In the genomic region with DNA sequence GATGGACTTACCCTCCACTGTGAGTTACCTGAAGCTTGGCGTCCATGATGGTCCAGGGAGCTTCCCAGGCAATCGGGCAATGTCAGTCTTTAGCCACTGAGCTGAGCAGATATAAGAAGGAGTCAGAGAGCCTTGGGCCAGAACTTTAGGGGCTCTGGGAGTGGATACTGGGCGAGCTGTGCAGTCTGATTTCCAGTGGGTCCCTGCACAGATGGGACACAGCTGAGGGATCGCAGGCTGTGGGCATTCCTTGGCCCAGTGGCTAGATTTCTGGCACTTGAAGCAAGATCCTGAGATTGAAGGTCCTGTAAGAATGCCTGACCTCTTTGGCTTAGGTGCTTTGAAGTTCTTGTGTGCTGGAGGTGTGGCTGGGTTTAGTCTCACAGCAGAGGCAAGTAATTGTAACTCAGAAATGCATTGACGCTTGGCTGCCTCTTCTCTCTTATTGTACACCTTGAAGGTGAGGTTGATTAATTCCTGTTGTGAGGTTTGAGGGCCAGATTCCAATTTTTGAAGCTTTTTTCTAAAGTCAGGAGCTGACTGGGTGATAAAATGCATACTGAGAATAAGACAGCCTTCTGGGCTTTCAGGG, we compare ENCODE assay signal across 15 cellular contexts.
DNase-seq lines count a peak whose midpoint lies in the region; ATAC-seq and TF ChIP-seq lines count a peak whose summit lies in the region.
"Had no signal": no experiment of that assay in that cellular context is flagged by ENCODE, and none has a peak within 500 bp of the region (broad histone marks: within the 10 kb centered on the region; RNA-seq: fewer than 3 reads in every experiment).

No MANE protein-coding gene starts in this region.

- no peaks in the 10 kb centered on the region for H3K4me1 Mint-ChIP-seq in osteocyte (ENCODE audit: unreplicated experiment)

- H3K27ac Mint-ChIP-seq in osteocyte (ENCODE audit: unreplicated experiment), result no peak overlapping the region
- H3K27ac Mint-ChIP-seq: CD4-positive, alpha-beta T cell; IgD-negative memory B cell had no signal

- ATAC-seq in GM18505 (IDR thresholded peaks at IDR 0.05; ENCODE audit: unreplicated experiment), result no peak
- ATAC-seq: A549, HepG2 had no signal

- peak overlapping the region; percentile 35 for H3K4me3 ChIP-seq in epithelial cell of proximal tubule (ENCODE audit: low read depth, low read length)
- H3K4me3 ChIP-seq: A549 had no signal

- H3K36me3 Mint-ChIP-seq in osteocyte (ENCODE audit: unreplicated experiment), result no peaks in the 10 kb centered on the region

- peak; percentile 5 for DNase-seq in activated CD8-positive, alpha-beta memory T cell treated with anti-CD3 and anti-CD28 coated beads for 24 hours
- DNase-seq in activated CD8-positive, alpha-beta memory T cell treated with anti-CD3 and anti-CD28 coated beads, Interleukin-2, amount 50 U/mL, for 4 hours, result no peak
- DNase-seq in epithelial cell of proximal tubule (ENCODE audit: low read depth) (no peak), osteocyte (ENCODE audit: extremely low spot score, unreplicated experiment) (peak; percentile 49), NCI-H187 (lab: John Stamatoyannopoulos, UW) (no peak), glomerular visceral epithelial cell (ENCODE audit: extremely low spot score) (no peak)
- DNase-seq: AML-193; Caco-2; CD4-positive, alpha-beta T cell; GOT3; H7 had no signal

- peaks cover 76% of the 10 kb centered on the region for H3K9me3 Mint-ChIP-seq in osteocyte (ENCODE audit: unreplicated experiment)

- no peak overlapping the region for H3K4me3 Mint-ChIP-seq in osteocyte (ENCODE audit: unreplicated experiment)
- H3K4me3 Mint-ChIP-seq: CD4-positive, alpha-beta T cell; IgD-negative memory B cell had no signal

- no peak for TF ChIP-seq POLR2A in GM18505 (IDR thresholded peaks at IDR 0.05; ENCODE audit: borderline replicate concordance, extremely low read depth, insufficient read depth, insufficient read length)

- no peaks in the 10 kb centered on the region for H3K27me3 Mint-ChIP-seq in osteocyte (ENCODE audit: unreplicated experiment)
- H3K27me3 Mint-ChIP-seq: CD4-positive, alpha-beta T cell; IgD-negative memory B cell had no signal

- TF ChIP-seq CTCF in epithelial cell of proximal tubule (conservative IDR thresholded peaks at IDR 0.05; ENCODE audit: low read depth, low read length) (no peak), osteocyte (IDR thresholded peaks at IDR 0.05) (no peak)

Comparison
In these comparisons a context has a peak if more than half of its experiments do, and no peak if none do; other contexts are left out.
1. DNase-seq: peak in activated CD8-positive, alpha-beta memory T cell treated with anti-CD3 and anti-CD28 coated beads for 24 hours (single experiment) and osteocyte (single experiment); none in activated CD8-positive, alpha-beta memory T cell treated with anti-CD3 and anti-CD28 coated beads, Interleukin-2, amount 50 U/mL, for 4 hours (single experiment), epithelial cell of proximal tubule (single experiment), NCI-H187 (0 of 2) and glomerular visceral epithelial cell (single experiment).